14 cellular contexts compared by ENCODE assay signal in genomic region chr17:50828508-50829170, GRCh38. TPM values are rescaled to one million over a fixed set of nuclear protein-coding genes. Genes with fewer than 3 reads are reported as not detected.
DNase-seq lines count a peak whose midpoint lies in the region; ATAC-seq and TF ChIP-seq lines count a peak whose summit lies in the region.
"Had no signal": no experiment of that assay in that cellular context is flagged by ENCODE, and none has a peak within 500 bp of the region (broad histone marks: within the 10 kb centered on the region; RNA-seq: fewer than 3 reads in every experiment).

No MANE protein-coding gene starts in this region.

- in situ Hi-C loops in KBM-7 (cut with MboI; ENCODE audit: low pct_unique_long_range_greater_than_20kb, low sequenced_read_pairs): no loop called here

- H3K27ac ChIP-seq in cardiac muscle cell (peak overlapping the region; percentile 69), thyroid gland (peak overlapping the region; percentile 30 to 77 (median 61))

- H3K27me3 ChIP-seq in cardiac muscle cell (no peaks in the 10 kb centered on the region), thyroid gland (no peaks in the 10 kb centered on the region)

- no peaks in the 10 kb centered on the region for H3K9me3 ChIP-seq in cardiac muscle cell (ENCODE audit: low read depth)
- no peaks in the 10 kb centered on the region for H3K9me3 ChIP-seq in thyroid gland

- ATAC-seq in Right ventricle myocardium superior (ENCODE audit: poor library complexity) (no peak), HG02623 (IDR thresholded peaks at IDR 0.05; ENCODE audit: unreplicated experiment) (peak; percentile 75), omental fat pad (ENCODE audit: low FRiP score) (no peak), HG03354 (IDR thresholded peaks at IDR 0.05; ENCODE audit: poor library complexity, severe bottlenecking, unreplicated experiment) (no peak)

- 68 to 69% methylated on average over 6 of the region's 6 CpGs for WGBS in thyroid gland, 2 donors

- TF ChIP-seq CTCF in cardiac muscle cell (IDR thresholded peaks at IDR 0.05; ENCODE audit: low read depth, low read length) (no peak), thyroid gland (IDR thresholded peaks at IDR 0.05) (no peak), omental fat pad (IDR thresholded peaks at IDR 0.05) (no peak)

- H3K4me1 ChIP-seq in cardiac muscle cell (ENCODE audit: low read depth): peaks cover 18% of the 10 kb centered on the region
- peaks cover 10 to 16% of the 10 kb centered on the region in 2 donors for H3K4me1 ChIP-seq in thyroid gland

- TF ChIP-seq POLR2A in thyroid gland (IDR thresholded peaks at IDR 0.05): no peak

- intact Hi-C loops in Right ventricle myocardium superior (cut with DNase I): no loop called here
- intact Hi-C loops in thyroid gland (cut with DNase I): no loop called here

- H3K36me3 ChIP-seq in cardiac muscle cell (no peaks in the 10 kb centered on the region), thyroid gland (no peaks in the 10 kb centered on the region)

- H3K4me3 ChIP-seq in cardiac muscle cell: no peak overlapping the region
- H3K4me3 ChIP-seq in thyroid gland (replicated peaks in 1 of 3): no peak overlapping the region

- DNase-seq in cardiac muscle cell (ENCODE audit: low read depth in 1 of 2, low spot score in 1 of 2) (no peak), Right ventricle myocardium superior (no peak), KBM-7 (peak; percentile 54), thyroid gland (no peak), A172 (ENCODE audit: low spot score) (no peak), omental fat pad (ENCODE audit: low spot score) (no peak)
- DNase-seq: HCEC 1CT, NCI-H526, T-helper 1 cell had no signal

RNA-seq across cellular contexts. Expression of gene WFIKKN2, which starts 6.7 kb away (rescaled TPM):
- total RNA-seq in cardiac muscle cell: 0.18 TPM in 1 of 2 replicates, not detected in the other
- 0.34 and 0.40 TPM in 2 replicates for polyA plus RNA-seq in cardiac muscle cell
- total RNA-seq in Right ventricle myocardium superior: 0.51 TPM
- under 1 TPM in 1 of 4 donors, not detected in 3; 0.11 TPM for total RNA-seq in thyroid gland
- total RNA-seq in A172 (2014; rRNA removed; shearing (Covaris generic)): not detected in 2 replicates
- under 1 TPM in 2 of 4 donors, not detected in 2; 0.09 to 0.24 TPM for total RNA-seq in omental fat pad
- total RNA-seq: activated CD8-positive, alpha-beta memory T cell treated with anti-CD3 and anti-CD28 coated beads for 36 hours had no signal
- polyA plus RNA-seq: aorta, neural cell had no signal

RNA-seq across cellular contexts. Expression of gene TOB1, which starts 37.5 kb away (rescaled TPM):
- total RNA-seq in cardiac muscle cell (17.1 and 35.4 TPM in 2 replicates), Right ventricle myocardium superior (83.8 TPM), thyroid gland (10 to 100 TPM; 28.1 to 46.4 (median 31.1) TPM), omental fat pad (10 to 100 TPM; 28.8 to 79.7 (median 37.0) TPM)
- 29.9 and 46.1 TPM in 2 replicates for polyA plus RNA-seq in cardiac muscle cell
- 7.2 and 8.1 TPM in 2 replicates for total RNA-seq in A172 (2014; rRNA removed; shearing (Covaris generic))
